8 cellular contexts compared by ENCODE assay signal in genomic region chr22:36493690-36494110, GRCh38. TPM values are rescaled to one million over a fixed set of nuclear protein-coding genes. Genes with fewer than 3 reads are reported as not detected.
A peak's percentile ranks its signal among the peaks of the same experiment; 100 is the strongest.
DNase-seq lines count a peak whose midpoint lies in the region; ATAC-seq and TF ChIP-seq lines count a peak whose summit lies in the region.
"Had no signal": no experiment of that assay in that cellular context is flagged by ENCODE, and none has a peak within 500 bp of the region (broad histone marks: within the 10 kb centered on the region; RNA-seq: fewer than 3 reads in every experiment).

No MANE protein-coding gene starts in this region.

- H3K27me3 ChIP-seq in adrenal gland (no peaks in the 10 kb centered on the region), SJCRH30 (no peaks in the 10 kb centered on the region), esophagus squamous epithelium (no peaks in the 10 kb centered on the region), foreskin keratinocyte (no peaks in the 10 kb centered on the region)

- TF ChIP-seq POLR2A in adrenal gland (IDR thresholded peaks at IDR 0.05) (no peak), esophagus squamous epithelium (IDR thresholded peaks at IDR 0.05) (no peak)

- peak; percentile 55 for ATAC-seq in GM19351 (IDR thresholded peaks at IDR 0.05; ENCODE audit: unreplicated experiment)
- ATAC-seq in HG03432 (IDR thresholded peaks at IDR 0.05; ENCODE audit: unreplicated experiment), result peak; percentile 69
- peak; percentile 43 for ATAC-seq in stimulated activated naive CD8-positive, alpha-beta T cell treated with anti-CD3 and anti-CD28 coated beads, Interleukin-15, amount 100 ng/mL, for 72 hours
- no peak for ATAC-seq in foreskin keratinocyte

- intact Hi-C loops in adrenal gland (cut with DNase I), result no loop called here
- intact Hi-C loops in esophagus squamous epithelium (cut with DNase I), result no loop called here

- no peak overlapping the region for H3K4me3 Mint-ChIP-seq in stimulated activated naive CD8-positive, alpha-beta T cell treated with anti-CD3 and anti-CD28 coated beads, Interleukin-15, amount 100 ng/mL, for 72 hours

- H3K27ac ChIP-seq in adrenal gland (peak overlapping the region in 1 of 5 donors; percentile 65), SJCRH30 (no peak overlapping the region), esophagus squamous epithelium (peak overlapping the region in 1 of 4 donors; percentile 60), foreskin keratinocyte (no peak overlapping the region)

- 72 to 83% (median 77%) methylated on average over 16 of the region's 16 CpGs for WGBS in adrenal gland, 4 donors
- 54 to 63% methylated on average over 4 to 12 of the region's 16 CpGs for WGBS in esophagus squamous epithelium, 2 donors

- peak overlapping the region in 1 of 2 donors; percentile 48 for H3K27ac Mint-ChIP-seq in stimulated activated naive CD8-positive, alpha-beta T cell treated with anti-CD3 and anti-CD28 coated beads, Interleukin-15, amount 100 ng/mL, for 72 hours

- TF ChIP-seq CTCF in adrenal gland (IDR thresholded peaks at IDR 0.05) (no peak), esophagus squamous epithelium (IDR thresholded peaks at IDR 0.05) (no peak), foreskin keratinocyte (conservative IDR thresholded peaks at IDR 0.05) (no peak)

- H3K4me1 ChIP-seq in adrenal gland (replicated peaks in 1 of 2), result no peaks in the 10 kb centered on the region
- H3K4me1 ChIP-seq in SJCRH30, result no peaks in the 10 kb centered on the region
- no peaks in the 10 kb centered on the region for H3K4me1 ChIP-seq in esophagus squamous epithelium
- no peaks in the 10 kb centered on the region for H3K4me1 ChIP-seq in foreskin keratinocyte

- H3K9me3 Mint-ChIP-seq in stimulated activated naive CD8-positive, alpha-beta T cell treated with anti-CD3 and anti-CD28 coated beads, Interleukin-15, amount 100 ng/mL, for 72 hours, result no peaks in the 10 kb centered on the region

- H3K4me1 Mint-ChIP-seq in stimulated activated naive CD8-positive, alpha-beta T cell treated with anti-CD3 and anti-CD28 coated beads, Interleukin-15, amount 100 ng/mL, for 72 hours, result peaks cover 9% of the 10 kb centered on the region

- H3K36me3 ChIP-seq in adrenal gland (replicated peaks in 1 of 2) (peaks cover 0 to 33% of the 10 kb centered on the region in 2 donors), SJCRH30 (peaks cover 12% of the 10 kb centered on the region; the same call in 1 of the 2 replicates), esophagus squamous epithelium (peaks cover 4 to 81% (median 7%) of the 10 kb centered on the region in 3 donors)

- H3K4me3 ChIP-seq in adrenal gland (no peak overlapping the region), SJCRH30 (no peak overlapping the region), esophagus squamous epithelium (no peak overlapping the region)

- DNase-seq in adrenal gland (peak in 4 of 7 donors; percentile 29 to 54 (median 50)), SJCRH30 (no peak), esophagus squamous epithelium (lab: John Stamatoyannopoulos, UW) (no peak), foreskin keratinocyte (no peak)
- no peak for DNase-seq in stimulated activated naive CD8-positive, alpha-beta T cell treated with anti-CD3 and anti-CD28 coated beads, Interleukin-15, amount 100 ng/mL, for 72 hours
- DNase-seq: stimulated activated CD4-positive, alpha-beta T cell treated with anti-CD3 and anti-CD28 coated beads, Interleukin-4, amount 100 ng/mL, for 1 hour had no signal

- H3K27me3 Mint-ChIP-seq in stimulated activated naive CD8-positive, alpha-beta T cell treated with anti-CD3 and anti-CD28 coated beads, Interleukin-15, amount 100 ng/mL, for 72 hours, result no peaks in the 10 kb centered on the region

- no peaks in the 10 kb centered on the region for H3K9me3 ChIP-seq in adrenal gland (replicated peaks in 1 of 3)
- H3K9me3 ChIP-seq in SJCRH30 (replicated peaks), result no peaks in the 10 kb centered on the region
- no peaks in the 10 kb centered on the region for H3K9me3 ChIP-seq in esophagus squamous epithelium

RNA-seq across cellular contexts. Expression of gene TXN2, which starts 12.3 kb away (rescaled TPM):
- 100 to 1,000 TPM; 160 to 245 (median 190) TPM for total RNA-seq in adrenal gland
- polyA plus RNA-seq in adrenal gland, result 100 to 1,000 TPM; 213 to 241 (median 223) TPM
- 45.6 and 53.6 TPM in 2 replicates for total RNA-seq in SJCRH30 (2014; rRNA removed; shearing (Covaris generic))
- 10 to 100 TPM; 58.4 to 88.4 (median 72.3) TPM for total RNA-seq in esophagus squamous epithelium
- total RNA-seq in foreskin keratinocyte, result 27.6 and 37.6 TPM in 2 replicates
- polyA plus RNA-seq in foreskin keratinocyte, result 89.9 and 92.2 TPM in 2 replicates

RNA-seq across cellular contexts. Expression of gene FOXRED2, which starts 13.1 kb away (rescaled TPM):
- total RNA-seq in adrenal gland (10 to 100 TPM; 16.1 to 37.6 (median 28.2) TPM), esophagus squamous epithelium (10 to 100 TPM in 2 of 4 donors, 1 to 10 TPM in 2; 3.8 to 21.0 (median 7.6) TPM), foreskin keratinocyte (5.7 and 6.2 TPM in 2 replicates)
- polyA plus RNA-seq in adrenal gland (10 to 100 TPM in 1 of 3 donors, 1 to 10 TPM in 2; 5.5 to 13.3 (median 6.4) TPM), foreskin keratinocyte (2.5 and 3.2 TPM in 2 replicates)
- total RNA-seq in SJCRH30 (2014; rRNA removed; shearing (Covaris generic)), result 16.9 and 20.9 TPM in 2 replicates

RNA-seq across cellular contexts. Expression of gene EIF3D, which starts 35.3 kb away (rescaled TPM):
- total RNA-seq in adrenal gland (100 to 1,000 TPM; 121 to 319 (median 187) TPM), esophagus squamous epithelium (100 to 1,000 TPM; 250 to 385 (median 268) TPM), foreskin keratinocyte (264 and 268 TPM in 2 replicates)
- polyA plus RNA-seq in adrenal gland (100 to 1,000 TPM; 118 to 174 (median 174) TPM), foreskin keratinocyte (258 and 261 TPM in 2 replicates)
- total RNA-seq in SJCRH30 (2014; rRNA removed; shearing (Covaris generic)), result 211 and 216 TPM in 2 replicates

Comparison
In these comparisons a context has a peak if more than half of its experiments do, and no peak if none do; other contexts are left out.
1. DNase-seq: peak in adrenal gland (4 of 7); none in stimulated activated naive CD8-positive, alpha-beta T cell treated with anti-CD3 and anti-CD28 coated beads, Interleukin-15, amount 100 ng/mL, for 72 hours (0 of 2), SJCRH30 (0 of 2), esophagus squamous epithelium (single experiment) and foreskin keratinocyte (0 of 2).